ENCODE assay signal across 33 cellular contexts in genomic region chr16:86562356-86562755, GRCh38. TPM values are rescaled to one million over a fixed set of nuclear protein-coding genes. Genes with fewer than 3 reads are reported as not detected.
"Had no signal": no experiment of that assay in that cellular context is flagged by ENCODE, and none has a peak within 500 bp of the region (broad histone marks: within the 10 kb centered on the region; RNA-seq: fewer than 3 reads in every experiment).

No MANE protein-coding gene starts in this region.

- ATAC-seq: natural killer cell; psoas muscle; right cardiac atrium; right lobe of liver; stimulated activated memory B cell treated with anti-CD40 and anti-IgM and Interleukin-4, amounts not matched to agents 10 μg/mL and 1 μg/mL and 100 μg/mL, for 72 hours; stimulated activated naive CD8-positive, alpha-beta T cell treated with anti-CD3 and anti-CD28 coated beads, Interleukin-15, amount 100 ng/mL, for 72 hours; stimulated activated naive CD8-positive, alpha-beta T cell treated with anti-CD3 and anti-CD28 coated beads, Interleukin-15, Interleukin-2, amounts not matched to agents 100 U/mL and 50 U/mL, for 24 hours had no signal

- H3K36me3 Mint-ChIP-seq: natural killer cell; neural progenitor cell; stimulated activated memory B cell treated with anti-CD40 and anti-IgM and Interleukin-4, amounts not matched to agents 10 μg/mL and 1 μg/mL and 100 μg/mL, for 72 hours had no signal

- H3K9me3 Mint-ChIP-seq: natural killer cell; nephron; neural progenitor cell; stimulated activated memory B cell treated with anti-CD40 and anti-IgM and Interleukin-4, amounts not matched to agents 10 μg/mL and 1 μg/mL and 100 μg/mL, for 72 hours; stimulated activated naive CD8-positive, alpha-beta T cell treated with anti-CD3 and anti-CD28 coated beads, Interleukin-15, amount 100 ng/mL, for 72 hours had no signal

- H3K4me3 Mint-ChIP-seq: natural killer cell; neural progenitor cell; stimulated activated memory B cell treated with anti-CD40 and anti-IgM and Interleukin-4, amounts not matched to agents 10 μg/mL and 1 μg/mL and 100 μg/mL, for 72 hours; stimulated activated naive CD8-positive, alpha-beta T cell treated with anti-CD3 and anti-CD28 coated beads, Interleukin-15, amount 100 ng/mL, for 72 hours had no signal

- H3K4me3 ChIP-seq: neural progenitor cell, ovary, psoas muscle, right lobe of liver, skin epidermis, smooth muscle cell, spleen, suprapubic skin, tibial artery, transverse colon, upper lobe of left lung, vagina had no signal

- H3K27ac ChIP-seq: neural progenitor cell, ovary, parathyroid adenoma, psoas muscle, right lobe of liver, skin epidermis, spleen, suprapubic skin, transverse colon, upper lobe of left lung, vagina had no signal

- H3K9me3 ChIP-seq: ovary, psoas muscle, right lobe of liver, spleen, suprapubic skin, testis, tibial artery, transverse colon, upper lobe of left lung, vagina had no signal

- H3K27me3 ChIP-seq: ovary, testis, tibial artery had no signal

- H3K36me3 ChIP-seq: neural progenitor cell, ovary, right lobe of liver, spleen, suprapubic skin, tibial artery, transverse colon, upper lobe of left lung, vagina had no signal

- DNase-seq: natural killer cell; occipital lobe; ovary; posterior cingulate gyrus; psoas muscle; right cardiac atrium; right lobe of liver; spleen; stimulated activated CD4-positive, alpha-beta T cell treated with anti-CD3 and anti-CD28 coated beads, Interleukin-12 subunit alpha, Interleukin-12 subunit beta, amount 100 ng/mL, for 4 hours; stimulated activated CD4-positive, alpha-beta T cell treated with anti-CD3 and anti-CD28 coated beads, Interleukin-1b, Interleukin-23, amount 100 ng/mL, for 48 hours; stimulated activated CD4-positive, alpha-beta T cell treated with anti-CD3 and anti-CD28 coated beads, Interleukin-4, amount 100 ng/mL, for 1 hour; stimulated activated CD4-positive, alpha-beta T cell treated with anti-CD3 and anti-CD28 coated beads, Interleukin-4, amount 100 ng/mL, for 4 hours; stimulated activated CD8-positive, alpha-beta memory T cell treated with anti-CD3 and anti-CD28 coated beads, Interleukin-4, amount 100 ng/mL, for 48 hours; stimulated activated naive CD4-positive, alpha-beta T cell; stimulated activated naive CD8-positive, alpha-beta T cell treated with anti-CD3 and anti-CD28 coated beads, Interleukin-15, amount 100 ng/mL, for 72 hours; stimulated activated naive CD8-positive, alpha-beta T cell treated with anti-CD3 and anti-CD28 coated beads, Interleukin-15, Interleukin-2, amounts not matched to agents 100 U/mL and 50 U/mL, for 24 hours; substantia nigra; testis; transverse colon; upper lobe of left lung had no signal

- H3K27ac Mint-ChIP-seq: natural killer cell; progenitor cell of endocrine pancreas; stimulated activated memory B cell treated with anti-CD40 and anti-IgM and Interleukin-4, amounts not matched to agents 10 μg/mL and 1 μg/mL and 100 μg/mL, for 72 hours; stimulated activated naive CD8-positive, alpha-beta T cell treated with anti-CD3 and anti-CD28 coated beads, Interleukin-15, amount 100 ng/mL, for 72 hours had no signal

RNA-seq across cellular contexts. Expression of gene FOXC2, which starts 4.3 kb away (rescaled TPM):
- total RNA-seq: progenitor cell of endocrine pancreas, spleen had no signal
- polyA plus RNA-seq: neural cell had no signal

RNA-seq across cellular contexts. Expression of gene FOXL1, which starts 16.0 kb away (rescaled TPM):
- total RNA-seq: progenitor cell of endocrine pancreas, spleen had no signal

RNA-seq across cellular contexts. Expression of gene FOXF1, which starts 52.0 kb away (rescaled TPM):
- total RNA-seq: natural killer cell, osteoblast, progenitor cell of endocrine pancreas, renal cortical epithelial cell had no signal
- polyA plus RNA-seq: neural cell had no signal
